1 cellular context compared by ENCODE assay signal in genomic region chr20:53623454-53624206, GRCh38.
A peak's percentile ranks its signal among the peaks of the same experiment; 100 is the strongest.
TF ChIP-seq lines count a peak whose summit lies in the region.

No MANE protein-coding gene starts in this region.

TF ChIP-seq in HepG2, 621 proteins besides CTCF, POLR2A, EP300 and RAD21 (continued from another document and continues in another):
- TF ChIP-seq ZBED4 (CRISPR knock-in tag; IDR thresholded peaks at IDR 0.05; ENCODE audit: borderline replicate concordance) (peak; percentile 23; the same call in 1 of the 2 replicates), AHDC1 (CRISPR knock-in tag; IDR thresholded peaks at IDR 0.05; ENCODE audit: borderline replicate concordance) (peak; percentile 26; the same call in 1 of the 2 replicates), ZNF335 (CRISPR knock-in tag; IDR thresholded peaks at IDR 0.05) (peak; percentile 39; the same call in 1 of the 2 replicates), GMEB1 (CRISPR knock-in tag; IDR thresholded peaks at IDR 0.05; ENCODE audit: borderline replicate concordance) (peak; percentile 29; the same call in 1 of the 2 replicates), REST (IDR thresholded peaks at IDR 0.05; ENCODE audit: borderline replicate concordance in 1 of 2, low read depth in 1 of 2, low read length in 2 of 2) (peak in 1 of 2 experiments; percentile 37; a peak in 2 of 4 replicates), ZNF44 (CRISPR knock-in tag; IDR thresholded peaks at IDR 0.05) (peak; percentile 49; the same call in 1 of the 2 replicates), ZNF282 (IDR thresholded peaks at IDR 0.05; ENCODE audit: partially characterized antibody) (no peak), ZBTB25 (CRISPR knock-in tag; IDR thresholded peaks at IDR 0.05) (peak; percentile 39), CBX5 (CRISPR knock-in tag; IDR thresholded peaks at IDR 0.05; ENCODE audit: borderline replicate concordance) (peak; percentile 90; the same call in 1 of the 2 replicates), ZNF615 (CRISPR knock-in tag; IDR thresholded peaks at IDR 0.05; ENCODE audit: borderline replicate concordance) (no peak), ZFP90 (CRISPR knock-in tag; IDR thresholded peaks at IDR 0.05; ENCODE audit: borderline replicate concordance) (peak; percentile 42; the same call in 1 of the 2 replicates), ZNF556 (CRISPR knock-in tag; IDR thresholded peaks at IDR 0.05; ENCODE audit: borderline replicate concordance) (peak; percentile 21; the same call in 1 of the 2 replicates), ZNF629 (CRISPR knock-in tag; conservative IDR thresholded peaks at IDR 0.05) (peak; percentile 60; the same call in 1 of the 2 replicates), ATF2 (CRISPR knock-in tag; IDR thresholded peaks at IDR 0.05) (peak; percentile 59), ZHX2 (IDR thresholded peaks at IDR 0.05; ENCODE audit: low read depth) (peak; percentile 60; the same call in 1 of the 2 replicates), ZHX2 (CRISPR knock-in tag; IDR thresholded peaks at IDR 0.05; ENCODE audit: borderline replicate concordance) (no peak), TSC22D2 (CRISPR knock-in tag; IDR thresholded peaks at IDR 0.05; ENCODE audit: borderline replicate concordance) (peak; percentile 64; the same call in 1 of the 2 replicates), ZBTB39 (CRISPR knock-in tag; IDR thresholded peaks at IDR 0.05) (peak; percentile 99), ZFAT (CRISPR knock-in tag; conservative IDR thresholded peaks at IDR 0.05) (no peak), ZFX (CRISPR knock-in tag; IDR thresholded peaks at IDR 0.05; ENCODE audit: low read depth) (peak; percentile 43; the same call in 1 of the 2 replicates), SOX13 (IDR thresholded peaks at IDR 0.05) (no peak), SOX13 (CRISPR knock-in tag; conservative IDR thresholded peaks at IDR 0.05 in 1 of 2, IDR thresholded peaks at IDR 0.05 in 1 of 2) (peak in 1 of 2 experiments; percentile 54; a peak in 2 of 4 replicates), SRF (IDR thresholded peaks at IDR 0.05; ENCODE audit: low read depth, low read length) (peak; percentile 1; the same call in 1 of the 2 replicates)
